Comparison of ENCODE assay signal across 2 cellular contexts in the genomic region with DNA sequence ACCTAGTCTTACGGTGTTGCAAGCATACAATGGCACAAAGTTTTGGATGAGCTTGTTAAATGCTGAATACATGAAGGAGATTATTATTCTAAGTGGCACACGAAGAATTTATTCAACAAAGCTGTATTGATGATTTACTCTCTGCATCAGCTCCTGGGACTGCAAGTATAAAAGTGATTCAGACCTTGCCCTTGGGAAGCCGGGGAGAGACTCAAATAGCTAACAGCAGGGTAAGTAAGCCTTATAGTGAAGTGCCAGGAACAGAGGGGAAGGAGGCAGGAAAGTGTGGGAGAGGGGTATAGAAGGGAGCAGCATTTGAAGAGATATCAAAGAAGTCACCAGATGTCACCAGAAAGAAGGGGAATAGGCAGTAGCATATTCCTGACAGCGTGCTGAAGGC.
TF ChIP-seq lines count a peak whose summit lies in the region.

No MANE protein-coding gene starts in this region.

TF ChIP-seq in SK-N-SH, 30 proteins besides CTCF, POLR2A, EP300 and RAD21:
- TF ChIP-seq RXRA (IDR thresholded peaks at IDR 0.05; ENCODE audit: borderline replicate concordance, low read depth), result no peak
- TF ChIP-seq, protein P1, sequence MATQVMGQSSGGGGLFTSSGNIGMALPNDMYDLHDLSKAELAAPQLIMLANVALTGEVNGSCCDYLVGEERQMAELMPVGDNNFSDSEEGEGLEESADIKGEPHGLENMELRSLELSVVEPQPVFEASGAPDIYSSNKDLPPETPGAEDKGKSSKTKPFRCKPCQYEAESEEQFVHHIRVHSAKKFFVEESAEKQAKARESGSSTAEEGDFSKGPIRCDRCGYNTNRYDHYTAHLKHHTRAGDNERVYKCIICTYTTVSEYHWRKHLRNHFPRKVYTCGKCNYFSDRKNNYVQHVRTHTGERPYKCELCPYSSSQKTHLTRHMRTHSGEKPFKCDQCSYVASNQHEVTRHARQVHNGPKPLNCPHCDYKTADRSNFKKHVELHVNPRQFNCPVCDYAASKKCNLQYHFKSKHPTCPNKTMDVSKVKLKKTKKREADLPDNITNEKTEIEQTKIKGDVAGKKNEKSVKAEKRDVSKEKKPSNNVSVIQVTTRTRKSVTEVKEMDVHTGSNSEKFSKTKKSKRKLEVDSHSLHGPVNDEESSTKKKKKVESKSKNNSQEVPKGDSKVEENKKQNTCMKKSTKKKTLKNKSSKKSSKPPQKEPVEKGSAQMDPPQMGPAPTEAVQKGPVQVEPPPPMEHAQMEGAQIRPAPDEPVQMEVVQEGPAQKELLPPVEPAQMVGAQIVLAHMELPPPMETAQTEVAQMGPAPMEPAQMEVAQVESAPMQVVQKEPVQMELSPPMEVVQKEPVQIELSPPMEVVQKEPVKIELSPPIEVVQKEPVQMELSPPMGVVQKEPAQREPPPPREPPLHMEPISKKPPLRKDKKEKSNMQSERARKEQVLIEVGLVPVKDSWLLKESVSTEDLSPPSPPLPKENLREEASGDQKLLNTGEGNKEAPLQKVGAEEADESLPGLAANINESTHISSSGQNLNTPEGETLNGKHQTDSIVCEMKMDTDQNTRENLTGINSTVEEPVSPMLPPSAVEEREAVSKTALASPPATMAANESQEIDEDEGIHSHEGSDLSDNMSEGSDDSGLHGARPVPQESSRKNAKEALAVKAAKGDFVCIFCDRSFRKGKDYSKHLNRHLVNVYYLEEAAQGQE (IDR thresholded peaks at IDR 0.05; ENCODE audit: low read depth, low read length), result no peak
- TF ChIP-seq MXI1 (IDR thresholded peaks at IDR 0.05; ENCODE audit: low read depth, low read length), result no peak
- TF ChIP-seq IRF3 (IDR thresholded peaks at IDR 0.05; ENCODE audit: low read depth, low read length), result no peak
- TF ChIP-seq RCOR1 (IDR thresholded peaks at IDR 0.05; ENCODE audit: low read length), result no peak
- TF ChIP-seq NFIC (IDR thresholded peaks at IDR 0.05; ENCODE audit: borderline replicate concordance), result no peak

TF ChIP-seq in SK-N-SH treated with all-trans-retinoic acid at 6 μM for 48 hours, 23 proteins besides CTCF, POLR2A, EP300 and RAD21:
- no peak for TF ChIP-seq ZNF8 (CRISPR knock-in tag; IDR thresholded peaks at IDR 0.05)
- TF ChIP-seq OSR1 (CRISPR knock-in tag; IDR thresholded peaks at IDR 0.05), result no peak
- no peak for TF ChIP-seq GLIS3 (CRISPR knock-in tag; IDR thresholded peaks at IDR 0.05)
- TF ChIP-seq PATZ1 (CRISPR knock-in tag; IDR thresholded peaks at IDR 0.05; ENCODE audit: borderline replicate concordance), result no peak
- no peak for TF ChIP-seq TOX (CRISPR knock-in tag; IDR thresholded peaks at IDR 0.05; ENCODE audit: borderline replicate concordance)
- no peak for TF ChIP-seq ZFP3 (CRISPR knock-in tag; IDR thresholded peaks at IDR 0.05)
